25 cellular contexts compared by ENCODE assay signal in the genomic region with DNA sequence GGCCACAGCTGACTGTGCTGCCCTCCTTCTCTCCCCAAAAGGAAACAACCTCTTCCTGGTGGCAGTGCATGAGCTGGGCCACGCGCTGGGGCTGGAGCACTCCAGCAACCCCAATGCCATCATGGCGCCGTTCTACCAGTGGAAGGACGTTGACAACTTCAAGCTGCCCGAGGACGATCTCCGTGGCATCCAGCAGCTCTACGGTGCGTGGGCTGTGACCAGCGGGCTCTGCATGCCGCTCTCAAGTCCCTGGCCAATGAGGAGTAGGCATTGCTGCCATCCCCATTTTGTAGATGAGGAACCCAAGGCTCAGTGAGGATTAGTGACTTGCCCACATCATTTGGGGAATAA.
"Had no signal": no experiment of that assay in that cellular context is flagged by ENCODE, and none has a peak within 500 bp of the region (broad histone marks: within the 10 kb centered on the region; RNA-seq: fewer than 3 reads in every experiment).

No MANE protein-coding gene starts in this region.

- H3K27ac ChIP-seq: left lung, lower lobe of right lung, neutrophil, ovary, right atrium auricular region, right lobe of liver, tibial nerve, vagina had no signal

- H3K4me1 Mint-ChIP-seq: naive thymus-derived CD8-positive, alpha-beta T cell; stimulated activated memory B cell treated with anti-CD40 and anti-IgM and Interleukin-4, amounts not matched to agents 10 μg/mL and 1 μg/mL and 100 μg/mL, for 72 hours; stimulated activated naive CD8-positive, alpha-beta T cell treated with anti-CD3 and anti-CD28 coated beads, Interleukin-15, amount 100 ng/mL, for 72 hours had no signal

- H3K27ac Mint-ChIP-seq: naive thymus-derived CD8-positive, alpha-beta T cell; progenitor cell of endocrine pancreas; stimulated activated memory B cell treated with anti-CD40 and anti-IgM and Interleukin-4, amounts not matched to agents 10 μg/mL and 1 μg/mL and 100 μg/mL, for 72 hours; type B pancreatic cell had no signal

- H3K4me3 ChIP-seq: left lung, lower lobe of right lung, ovary, right atrium auricular region, right lobe of liver, smooth muscle cell, tibial nerve, vagina had no signal

- ATAC-seq: left colon; left lung; lower lobe of right lung; naive thymus-derived CD8-positive, alpha-beta T cell; right lobe of liver; stimulated activated memory B cell treated with anti-CD40 and anti-IgM and Interleukin-4, amounts not matched to agents 10 μg/mL and 1 μg/mL and 100 μg/mL, for 72 hours; stimulated activated naive CD8-positive, alpha-beta T cell treated with anti-CD3 and anti-CD28 coated beads, Interleukin-15, amount 100 ng/mL, for 72 hours had no signal

- DNase-seq: hippocampal formation; left colon; lower lobe of right lung; mammary epithelial cell; mesenchymal stem cell; naive thymus-derived CD8-positive, alpha-beta T cell; occipital lobe; ovary; stimulated activated CD4-positive, alpha-beta T cell treated with anti-CD3 and anti-CD28 coated beads, Interleukin-1b, Interleukin-23, amount 100 ng/mL, for 48 hours; stimulated activated CD4-positive, alpha-beta T cell treated with anti-CD3 and anti-CD28 coated beads, Interleukin-2, amount 100 ng/mL, for 48 hours; stimulated activated CD4-positive, alpha-beta T cell treated with anti-CD3 and anti-CD28 coated beads, Interleukin-4, amount 100 ng/mL, for 4 hours; stimulated activated CD8-positive, alpha-beta memory T cell treated with anti-CD3 and anti-CD28 coated beads, Interleukin-4, amount 100 ng/mL, for 48 hours; stimulated activated naive CD4-positive, alpha-beta T cell treated with Interleukin-2 at 50 U/mL for 16 hours; stimulated activated naive CD8-positive, alpha-beta T cell treated with anti-CD3 and anti-CD28 coated beads, Interleukin-15, amount 100 ng/mL, for 72 hours; substantia nigra had no signal

- H3K4me3 Mint-ChIP-seq: naive thymus-derived CD8-positive, alpha-beta T cell; stimulated activated memory B cell treated with anti-CD40 and anti-IgM and Interleukin-4, amounts not matched to agents 10 μg/mL and 1 μg/mL and 100 μg/mL, for 72 hours; stimulated activated naive CD8-positive, alpha-beta T cell treated with anti-CD3 and anti-CD28 coated beads, Interleukin-15, amount 100 ng/mL, for 72 hours; type B pancreatic cell had no signal

- H3K4me1 ChIP-seq: left lung, right lobe of liver, vagina had no signal

- H3K36me3 ChIP-seq: neutrophil, ovary, vagina had no signal

- H3K9me3 Mint-ChIP-seq: naive thymus-derived CD8-positive, alpha-beta T cell; stimulated activated naive CD8-positive, alpha-beta T cell treated with anti-CD3 and anti-CD28 coated beads, Interleukin-15, amount 100 ng/mL, for 72 hours; type B pancreatic cell had no signal

- H3K27me3 ChIP-seq: left lung, neutrophil, ovary, right atrium auricular region, right lobe of liver, tibial nerve, vagina had no signal

- H3K27me3 Mint-ChIP-seq: naive thymus-derived CD8-positive, alpha-beta T cell; progenitor cell of endocrine pancreas; stimulated activated naive CD8-positive, alpha-beta T cell treated with anti-CD3 and anti-CD28 coated beads, Interleukin-15, amount 100 ng/mL, for 72 hours; type B pancreatic cell had no signal

- H3K9me3 ChIP-seq: left lung, lower lobe of right lung, neutrophil, ovary, right atrium auricular region, right lobe of liver, tibial nerve, vagina had no signal

- H3K36me3 Mint-ChIP-seq: naive thymus-derived CD8-positive, alpha-beta T cell; stimulated activated memory B cell treated with anti-CD40 and anti-IgM and Interleukin-4, amounts not matched to agents 10 μg/mL and 1 μg/mL and 100 μg/mL, for 72 hours had no signal
